1 cellular context compared by ENCODE assay signal in genomic region chr5:140575309-140575708, GRCh38.
TF ChIP-seq lines count a peak whose summit lies in the region.

No MANE protein-coding gene starts in this region.

TF ChIP-seq in K562, 482 proteins besides CTCF, POLR2A, EP300 and RAD21:
- no peak for TF ChIP-seq MCM7 (IDR thresholded peaks at IDR 0.05)
- no peak for TF ChIP-seq GTF2A2 (tag; IDR thresholded peaks at IDR 0.05)
- no peak for TF ChIP-seq NFXL1 (CRISPR knock-in tag; IDR thresholded peaks at IDR 0.05)
- TF ChIP-seq ETV1 (tag; conservative IDR thresholded peaks at IDR 0.05; ENCODE audit: low read depth), result 0 out of 2 replicates have a peak, but pooled peaks have one; percentile 12
- no peak for TF ChIP-seq PRPF4 (IDR thresholded peaks at IDR 0.05; ENCODE audit: insufficient read depth, low read depth, low read length, poor library complexity, severe bottlenecking)
- TF ChIP-seq FOXP1 (CRISPR knock-in tag; IDR thresholded peaks at IDR 0.05), result no peak
- 0 out of 2 replicates have a peak, but pooled peaks have one; percentile 35 for TF ChIP-seq RB1 (IDR thresholded peaks at IDR 0.05; ENCODE audit: low read depth)
- TF ChIP-seq FUS (optimal IDR thresholded peaks at IDR 0.05; ENCODE audit: low read depth, low read length), result no peak
- TF ChIP-seq, protein P1, sequence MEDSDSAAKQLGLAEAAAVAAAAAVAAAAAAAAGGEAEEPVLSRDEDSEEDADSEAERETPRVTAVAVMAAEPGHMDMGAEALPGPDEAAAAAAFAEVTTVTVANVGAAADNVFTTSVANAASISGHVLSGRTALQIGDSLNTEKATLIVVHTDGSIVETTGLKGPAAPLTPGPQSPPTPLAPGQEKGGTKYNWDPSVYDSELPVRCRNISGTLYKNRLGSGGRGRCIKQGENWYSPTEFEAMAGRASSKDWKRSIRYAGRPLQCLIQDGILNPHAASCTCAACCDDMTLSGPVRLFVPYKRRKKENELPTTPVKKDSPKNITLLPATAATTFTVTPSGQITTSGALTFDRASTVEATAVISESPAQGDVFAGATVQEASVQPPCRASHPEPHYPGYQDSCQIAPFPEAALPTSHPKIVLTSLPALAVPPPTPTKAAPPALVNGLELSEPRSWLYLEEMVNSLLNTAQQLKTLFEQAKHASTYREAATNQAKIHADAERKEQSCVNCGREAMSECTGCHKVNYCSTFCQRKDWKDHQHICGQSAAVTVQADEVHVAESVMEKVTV (CRISPR knock-in tag; IDR thresholded peaks at IDR 0.05), result 0 out of 2 replicates have a peak, but pooled peaks have one; percentile 36
- no peak for TF ChIP-seq JUND (IDR thresholded peaks at IDR 0.05; ENCODE audit: borderline replicate concordance, low read depth, low read length)
- peak; percentile 35; the same call in 1 of the 3 replicates for TF ChIP-seq JUND (tag; IDR thresholded peaks at IDR 0.05; ENCODE audit: borderline replicate concordance, low read depth, low read length)
- TF ChIP-seq ARID2 (IDR thresholded peaks at IDR 0.05), result peak; percentile 33; the same call in 1 of the 2 replicates
- TF ChIP-seq CC2D1A (IDR thresholded peaks at IDR 0.05), result peak; percentile 79; the same call in 1 of the 2 replicates
- TF ChIP-seq ZBTB12 (CRISPR knock-in tag; IDR thresholded peaks at IDR 0.05), result no peak
- TF ChIP-seq, protein P2, sequence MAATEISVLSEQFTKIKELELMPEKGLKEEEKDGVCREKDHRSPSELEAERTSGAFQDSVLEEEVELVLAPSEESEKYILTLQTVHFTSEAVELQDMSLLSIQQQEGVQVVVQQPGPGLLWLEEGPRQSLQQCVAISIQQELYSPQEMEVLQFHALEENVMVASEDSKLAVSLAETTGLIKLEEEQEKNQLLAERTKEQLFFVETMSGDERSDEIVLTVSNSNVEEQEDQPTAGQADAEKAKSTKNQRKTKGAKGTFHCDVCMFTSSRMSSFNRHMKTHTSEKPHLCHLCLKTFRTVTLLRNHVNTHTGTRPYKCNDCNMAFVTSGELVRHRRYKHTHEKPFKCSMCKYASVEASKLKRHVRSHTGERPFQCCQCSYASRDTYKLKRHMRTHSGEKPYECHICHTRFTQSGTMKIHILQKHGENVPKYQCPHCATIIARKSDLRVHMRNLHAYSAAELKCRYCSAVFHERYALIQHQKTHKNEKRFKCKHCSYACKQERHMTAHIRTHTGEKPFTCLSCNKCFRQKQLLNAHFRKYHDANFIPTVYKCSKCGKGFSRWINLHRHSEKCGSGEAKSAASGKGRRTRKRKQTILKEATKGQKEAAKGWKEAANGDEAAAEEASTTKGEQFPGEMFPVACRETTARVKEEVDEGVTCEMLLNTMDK (IDR thresholded peaks at IDR 0.05; ENCODE audit: borderline replicate concordance, insufficient read depth, low read depth, low read length, poor library complexity, severe bottlenecking), result peak; percentile 66
- TF ChIP-seq PTRF (tag; IDR thresholded peaks at IDR 0.05), result no peak
- TF ChIP-seq MAZ (CRISPR knock-in tag; conservative IDR thresholded peaks at IDR 0.05 in 1 of 2, IDR thresholded peaks at IDR 0.05 in 1 of 2), result 0 out of 4 replicates have a peak, but pooled peaks of 1 of the 2 experiments have one; percentile 19
- peak; percentile 83 for TF ChIP-seq SMC3 (conservative IDR thresholded peaks at IDR 0.05; ENCODE audit: insufficient read depth, low read depth, low read length)
- peak in 1 of 2 experiments; percentile 32; a peak in 1 of 4 replicates for TF ChIP-seq RCOR1 (IDR thresholded peaks at IDR 0.05; ENCODE audit: borderline replicate concordance in 1 of 2, low read depth in 2 of 2, low read length in 2 of 2)
- 0 out of 2 replicates have a peak, but pooled peaks have one; percentile 6 for TF ChIP-seq CREM (IDR thresholded peaks at IDR 0.05; ENCODE audit: low read depth)
- no peak for TF ChIP-seq ZNF280A (IDR thresholded peaks at IDR 0.05; ENCODE audit: low read depth, partially characterized antibody)
